ENCODE assay signal across 1 cellular context in the genomic region with DNA sequence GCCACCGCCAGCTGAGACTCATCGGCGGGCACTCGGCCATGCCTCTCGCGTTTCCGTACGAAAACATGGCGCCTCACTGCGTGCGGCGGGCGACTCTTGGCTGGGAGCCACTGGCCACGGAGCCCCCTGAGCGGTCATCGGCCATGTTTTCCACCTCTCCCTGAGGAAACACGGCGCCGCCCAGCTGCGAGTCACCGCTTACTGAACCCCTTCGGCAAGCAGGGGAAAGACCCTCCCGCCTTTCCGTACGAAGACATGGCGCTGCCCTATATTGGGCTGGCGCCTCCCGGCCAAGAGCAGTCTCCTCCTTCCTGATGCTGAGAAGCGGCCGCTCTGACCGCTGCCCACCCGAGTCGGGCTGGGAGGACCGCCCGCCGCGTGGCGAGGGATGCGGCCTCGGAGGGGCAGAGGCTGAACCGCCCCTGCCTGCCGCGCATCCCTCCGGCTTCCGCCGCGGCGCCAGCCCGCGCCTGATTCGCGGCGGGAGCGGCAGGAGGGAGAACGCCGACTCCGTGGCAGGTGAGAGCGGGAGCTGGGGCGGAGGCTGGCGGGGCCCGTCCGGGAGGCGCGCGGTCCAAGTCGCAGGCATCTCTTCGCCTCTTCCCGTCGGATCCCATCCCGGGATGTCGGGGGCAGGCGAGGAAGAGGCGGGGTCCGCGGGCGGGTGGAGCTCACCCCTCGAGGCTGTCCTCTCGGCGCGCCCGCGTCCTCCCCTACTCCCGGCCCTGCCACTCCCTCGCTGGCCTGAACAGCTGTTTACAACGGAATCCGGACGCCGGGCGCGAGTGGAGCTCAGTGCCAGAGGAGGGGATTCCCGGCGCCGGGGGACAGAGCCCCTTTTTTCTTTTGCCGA.
TF ChIP-seq lines count a peak whose summit lies in the region.

Gene TCP11L1, plus strand, starts transcription at position 299 of the 853 bp plus-strand sequence. CDS start 4,202 bp downstream, outside the sequence.

TF ChIP-seq in HepG2, 621 proteins besides CTCF, POLR2A, EP300 and RAD21 (continued from another document):
- TF ChIP-seq MTERF4 (CRISPR knock-in tag; IDR thresholded peaks at IDR 0.05) (peak; percentile 92; the same call in 1 of the 2 replicates), EZH2 (conservative IDR thresholded peaks at IDR 0.05; ENCODE audit: low read depth, low read length) (no peak), CHD2 (IDR thresholded peaks at IDR 0.05; ENCODE audit: low read depth, low read length) (peak; percentile 39), ZFP90 (CRISPR knock-in tag; IDR thresholded peaks at IDR 0.05; ENCODE audit: borderline replicate concordance) (peak; percentile 37; the same call in 1 of the 2 replicates), MXD4 (CRISPR knock-in tag; IDR thresholded peaks at IDR 0.05) (peak; percentile 59), HNRNPK (IDR thresholded peaks at IDR 0.05; ENCODE audit: low read depth, low read length, poor library complexity, severe bottlenecking) (peak; percentile 12), HOXA9 (CRISPR knock-in tag; IDR thresholded peaks at IDR 0.05; ENCODE audit: borderline replicate concordance) (no peak), NFE2 (CRISPR knock-in tag; IDR thresholded peaks at IDR 0.05) (no peak), ZNF749 (CRISPR knock-in tag; IDR thresholded peaks at IDR 0.05; ENCODE audit: borderline replicate concordance) (no peak), KDM6A (CRISPR knock-in tag; IDR thresholded peaks at IDR 0.05; ENCODE audit: low read depth) (no peak), JUND (CRISPR knock-in tag; IDR thresholded peaks at IDR 0.05) (peak; percentile 40; the same call in 1 of the 2 replicates), ZNF576 (CRISPR knock-in tag; IDR thresholded peaks at IDR 0.05) (no peak), GABPB1 (CRISPR knock-in tag; IDR thresholded peaks at IDR 0.05) (peak; percentile 88), ZNF768 (CRISPR knock-in tag; IDR thresholded peaks at IDR 0.05) (peak; percentile 16; the same call in 1 of the 2 replicates), BRD4 (CRISPR knock-in tag; IDR thresholded peaks at IDR 0.05) (peak; percentile 63), PHF8 (CRISPR knock-in tag; IDR thresholded peaks at IDR 0.05) (peak; percentile 78; the same call in 1 of the 2 replicates), KDM5A (IDR thresholded peaks at IDR 0.05; ENCODE audit: borderline replicate concordance, low read length) (peak; percentile 46; the same call in 1 of the 2 replicates), U2AF1 (optimal IDR thresholded peaks at IDR 0.05; ENCODE audit: low read depth, low read length) (no peak), ZBTB25 (CRISPR knock-in tag; IDR thresholded peaks at IDR 0.05) (no peak; the same call in none of the 2 replicates), ZMAT3 (CRISPR knock-in tag; conservative IDR thresholded peaks at IDR 0.05) (0 out of 2 replicates have a peak, but pooled peaks have one; percentile 54), ZNF121 (CRISPR knock-in tag; IDR thresholded peaks at IDR 0.05) (peak; percentile 70; the same call in 1 of the 2 replicates), TEAD3 (CRISPR knock-in tag; optimal IDR thresholded peaks at IDR 0.05; ENCODE audit: borderline replicate concordance) (peak; percentile 44), ZNF564 (CRISPR knock-in tag; IDR thresholded peaks at IDR 0.05) (0 out of 2 replicates have a peak, but pooled peaks have one; percentile 9), ZNF234 (CRISPR knock-in tag; conservative IDR thresholded peaks at IDR 0.05) (no peak; the same call in 1 of the 2 replicates), ZBTB26 (CRISPR knock-in tag; IDR thresholded peaks at IDR 0.05; ENCODE audit: borderline replicate concordance) (peak; percentile 63), ZNF318 (CRISPR knock-in tag; IDR thresholded peaks at IDR 0.05) (0 out of 2 replicates have a peak, but pooled peaks have one; percentile 24), ZFY (CRISPR knock-in tag; IDR thresholded peaks at IDR 0.05) (peak; percentile 87), ZNF367 (CRISPR knock-in tag; IDR thresholded peaks at IDR 0.05; ENCODE audit: borderline replicate concordance) (no peak), HMGXB4 (CRISPR knock-in tag; IDR thresholded peaks at IDR 0.05; ENCODE audit: borderline replicate concordance in 1 of 2, low read depth in 1 of 2) (peak; percentile 57 to 91), PHF5A (CRISPR knock-in tag; IDR thresholded peaks at IDR 0.05; ENCODE audit: low read depth, unreplicated experiment) (peak; percentile 21)
- TF ChIP-seq, protein P1, sequence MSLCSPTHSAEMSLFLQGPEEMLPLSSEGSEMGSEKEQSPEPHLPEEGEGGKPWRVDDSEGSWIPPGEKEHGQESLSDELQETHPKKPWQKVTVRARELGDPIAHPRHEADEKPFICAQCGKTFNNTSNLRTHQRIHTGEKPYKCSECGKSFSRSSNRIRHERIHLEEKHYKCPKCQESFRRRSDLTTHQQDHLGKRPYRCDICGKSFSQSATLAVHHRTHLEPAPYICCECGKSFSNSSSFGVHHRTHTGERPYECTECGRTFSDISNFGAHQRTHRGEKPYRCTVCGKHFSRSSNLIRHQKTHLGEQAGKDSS (CRISPR knock-in tag; IDR thresholded peaks at IDR 0.05; ENCODE audit: borderline replicate concordance, low read depth) = peak; percentile 23; the same call in 1 of the 2 replicates
- TF ChIP-seq, protein P2, sequence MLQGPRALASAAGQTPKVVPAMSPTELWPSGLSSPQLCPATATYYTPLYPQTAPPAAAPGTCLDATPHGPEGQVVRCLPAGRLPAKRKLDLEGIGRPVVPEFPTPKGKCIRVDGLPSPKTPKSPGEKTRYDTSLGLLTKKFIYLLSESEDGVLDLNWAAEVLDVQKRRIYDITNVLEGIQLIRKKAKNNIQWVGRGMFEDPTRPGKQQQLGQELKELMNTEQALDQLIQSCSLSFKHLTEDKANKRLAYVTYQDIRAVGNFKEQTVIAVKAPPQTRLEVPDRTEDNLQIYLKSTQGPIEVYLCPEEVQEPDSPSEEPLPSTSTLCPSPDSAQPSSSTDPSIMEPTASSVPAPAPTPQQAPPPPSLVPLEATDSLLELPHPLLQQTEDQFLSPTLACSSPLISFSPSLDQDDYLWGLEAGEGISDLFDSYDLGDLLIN (CRISPR knock-in tag; IDR thresholded peaks at IDR 0.05; ENCODE audit: borderline replicate concordance) = peak; percentile 26; the same call in 1 of the 2 replicates
